Comparison of ENCODE assay signal across 22 cellular contexts in the genomic region with DNA sequence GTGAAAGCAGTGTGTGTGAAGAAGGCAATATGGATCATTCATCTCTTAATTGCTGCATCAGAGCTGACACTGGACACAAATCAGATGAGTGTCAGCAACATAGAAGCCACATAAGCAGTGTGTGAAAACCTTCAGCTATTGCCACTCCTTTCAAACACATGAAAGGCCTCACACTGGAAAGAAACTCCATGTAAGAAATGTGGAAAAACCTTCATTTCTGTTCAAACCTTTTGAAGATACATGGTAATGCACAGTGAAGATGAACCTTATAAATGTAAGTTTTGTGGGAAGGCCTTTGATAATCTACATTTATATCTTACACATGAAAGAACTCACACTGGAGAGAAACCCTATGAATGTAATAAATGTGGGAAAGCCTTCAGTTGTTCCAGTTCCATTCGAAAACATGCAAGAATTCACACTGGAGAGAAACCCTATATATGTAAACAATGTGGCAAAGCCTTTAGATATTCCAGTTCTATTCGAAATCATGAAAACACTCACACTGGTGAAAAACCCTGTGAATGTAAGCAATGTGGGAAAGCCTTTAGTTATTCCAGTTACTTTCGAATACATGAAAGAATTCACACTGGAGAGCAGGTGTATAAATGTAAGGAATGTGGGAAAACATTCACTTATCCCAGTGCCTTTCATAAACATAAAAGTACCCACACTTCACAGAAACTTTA.
"Had no signal": no experiment of that assay in that cellular context is flagged by ENCODE, and none has a peak within 500 bp of the region (broad histone marks: within the 10 kb centered on the region; RNA-seq: fewer than 3 reads in every experiment).

No MANE protein-coding gene starts in this region.

- H3K27me3 ChIP-seq: gastrocnemius medialis, neutrophil, pancreas, tibial nerve, upper lobe of left lung had no signal

- ATAC-seq: effector memory CD8-positive, alpha-beta T cell; esophagus mucosa; gastrocnemius medialis; left ventricle myocardium superior; natural killer cell; pancreas; sciatic nerve had no signal

- DNase-seq: dermis blood vessel endothelial cell; effector memory CD8-positive, alpha-beta T cell; foreskin fibroblast; gastrocnemius medialis; head of caudate nucleus; left ventricle myocardium superior; natural killer cell; pancreas; stimulated activated CD4-positive, alpha-beta T cell treated with anti-CD3 and anti-CD28 coated beads, Interleukin-2, amount 100 ng/mL, for 24 hours; stimulated activated CD4-positive, alpha-beta T cell treated with anti-CD3 and anti-CD28 coated beads, Interleukin-4, amount 100 ng/mL, for 24 hours; stimulated activated naive CD4-positive, alpha-beta T cell treated with Interleukin-2 at 50 U/mL for 16 hours; upper lobe of left lung had no signal

- FAIRE-seq: keratinocyte, pancreas, urothelium cell line had no signal

- H3K27ac ChIP-seq: coronary artery, epithelial cell of prostate, gastrocnemius medialis, neutrophil, pancreas, thoracic aorta, tibial nerve, upper lobe of left lung had no signal

- H3K36me3 ChIP-seq: neutrophil, pancreas, thoracic aorta had no signal

- H3K4me1 ChIP-seq: gastrocnemius medialis, pancreas, tibial nerve, upper lobe of left lung had no signal

- H3K4me3 ChIP-seq: coronary artery, gastrocnemius medialis, lung, pancreas, thoracic aorta, tibial nerve, upper lobe of left lung had no signal
